Comparison of ENCODE assay signal across 1 cellular context in the genomic region with DNA sequence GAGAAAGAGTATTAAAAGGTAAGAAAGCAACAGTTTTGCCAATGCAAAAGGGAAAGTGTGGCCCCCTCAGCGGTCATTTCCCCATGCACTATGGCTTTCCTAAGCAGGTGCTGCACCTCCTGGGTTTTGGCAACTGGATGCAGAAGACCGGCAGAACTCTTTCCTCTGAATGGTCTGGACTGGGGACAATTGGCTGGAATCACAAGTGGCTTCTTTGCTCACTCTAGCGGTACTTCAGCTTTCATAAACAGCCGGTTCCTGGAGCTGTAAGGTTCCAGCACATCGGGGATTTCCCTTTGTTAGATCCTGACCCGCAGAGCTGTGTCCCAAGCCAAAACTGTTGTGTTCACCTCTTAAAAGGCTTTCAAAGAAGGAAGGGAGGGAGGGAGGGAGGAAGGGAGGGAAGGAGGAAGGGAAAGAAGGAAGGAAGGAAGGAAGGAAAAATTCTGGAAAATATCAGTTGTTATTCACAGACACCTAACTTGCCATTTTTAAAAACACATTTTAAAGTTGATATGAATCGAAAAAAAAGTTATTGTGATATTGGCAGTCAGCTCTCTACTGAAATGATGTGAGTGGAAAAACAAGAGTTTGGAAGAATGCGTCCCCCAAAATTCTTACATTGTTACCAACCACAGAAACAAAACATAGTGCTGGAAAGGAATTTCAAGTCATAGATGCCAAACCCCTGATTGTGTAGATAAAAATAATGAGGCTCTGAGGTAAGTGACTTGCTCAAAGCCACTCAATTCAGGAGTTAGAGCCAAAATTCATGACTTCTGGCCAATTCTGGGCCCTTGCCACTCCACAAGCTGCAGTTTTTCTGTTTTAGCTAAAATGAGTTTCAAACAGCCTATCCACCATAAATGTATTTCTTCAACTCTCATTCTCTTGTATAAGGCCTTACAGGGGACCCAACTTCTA.
TF ChIP-seq lines count a peak whose summit lies in the region.

No MANE protein-coding gene starts in this region.

TF ChIP-seq in HCT116, 20 proteins besides CTCF, POLR2A, EP300 and RAD21 (continued from another document):
- no peak for TF ChIP-seq EZH2 (IDR thresholded peaks at IDR 0.05)
- no peak for TF ChIP-seq YY1 (IDR thresholded peaks at IDR 0.05; ENCODE audit: extremely low read depth, insufficient replicate concordance, low read depth, low read length)
- TF ChIP-seq, protein P1, sequence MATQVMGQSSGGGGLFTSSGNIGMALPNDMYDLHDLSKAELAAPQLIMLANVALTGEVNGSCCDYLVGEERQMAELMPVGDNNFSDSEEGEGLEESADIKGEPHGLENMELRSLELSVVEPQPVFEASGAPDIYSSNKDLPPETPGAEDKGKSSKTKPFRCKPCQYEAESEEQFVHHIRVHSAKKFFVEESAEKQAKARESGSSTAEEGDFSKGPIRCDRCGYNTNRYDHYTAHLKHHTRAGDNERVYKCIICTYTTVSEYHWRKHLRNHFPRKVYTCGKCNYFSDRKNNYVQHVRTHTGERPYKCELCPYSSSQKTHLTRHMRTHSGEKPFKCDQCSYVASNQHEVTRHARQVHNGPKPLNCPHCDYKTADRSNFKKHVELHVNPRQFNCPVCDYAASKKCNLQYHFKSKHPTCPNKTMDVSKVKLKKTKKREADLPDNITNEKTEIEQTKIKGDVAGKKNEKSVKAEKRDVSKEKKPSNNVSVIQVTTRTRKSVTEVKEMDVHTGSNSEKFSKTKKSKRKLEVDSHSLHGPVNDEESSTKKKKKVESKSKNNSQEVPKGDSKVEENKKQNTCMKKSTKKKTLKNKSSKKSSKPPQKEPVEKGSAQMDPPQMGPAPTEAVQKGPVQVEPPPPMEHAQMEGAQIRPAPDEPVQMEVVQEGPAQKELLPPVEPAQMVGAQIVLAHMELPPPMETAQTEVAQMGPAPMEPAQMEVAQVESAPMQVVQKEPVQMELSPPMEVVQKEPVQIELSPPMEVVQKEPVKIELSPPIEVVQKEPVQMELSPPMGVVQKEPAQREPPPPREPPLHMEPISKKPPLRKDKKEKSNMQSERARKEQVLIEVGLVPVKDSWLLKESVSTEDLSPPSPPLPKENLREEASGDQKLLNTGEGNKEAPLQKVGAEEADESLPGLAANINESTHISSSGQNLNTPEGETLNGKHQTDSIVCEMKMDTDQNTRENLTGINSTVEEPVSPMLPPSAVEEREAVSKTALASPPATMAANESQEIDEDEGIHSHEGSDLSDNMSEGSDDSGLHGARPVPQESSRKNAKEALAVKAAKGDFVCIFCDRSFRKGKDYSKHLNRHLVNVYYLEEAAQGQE (IDR thresholded peaks at IDR 0.05; ENCODE audit: low read depth) = no peak
- no peak for TF ChIP-seq EZH2phosphoT487 (IDR thresholded peaks at IDR 0.05; ENCODE audit: borderline replicate concordance)
- no peak; the same call in 1 of the 2 replicates for TF ChIP-seq CEBPB (IDR thresholded peaks at IDR 0.05; ENCODE audit: low read depth)
- TF ChIP-seq JUND (IDR thresholded peaks at IDR 0.05) = peak; percentile 59
- peak; percentile 25; the same call in 1 of the 2 replicates for TF ChIP-seq SP1 (IDR thresholded peaks at IDR 0.05; ENCODE audit: low read depth)
- no peak for TF ChIP-seq ZNF274 (IDR thresholded peaks at IDR 0.05; ENCODE audit: low read depth, low read length)
TF ChIP-seq in HCT116: peak in this region for 6.
